ENCODE assay signal across 1 cellular context in the genomic region with DNA sequence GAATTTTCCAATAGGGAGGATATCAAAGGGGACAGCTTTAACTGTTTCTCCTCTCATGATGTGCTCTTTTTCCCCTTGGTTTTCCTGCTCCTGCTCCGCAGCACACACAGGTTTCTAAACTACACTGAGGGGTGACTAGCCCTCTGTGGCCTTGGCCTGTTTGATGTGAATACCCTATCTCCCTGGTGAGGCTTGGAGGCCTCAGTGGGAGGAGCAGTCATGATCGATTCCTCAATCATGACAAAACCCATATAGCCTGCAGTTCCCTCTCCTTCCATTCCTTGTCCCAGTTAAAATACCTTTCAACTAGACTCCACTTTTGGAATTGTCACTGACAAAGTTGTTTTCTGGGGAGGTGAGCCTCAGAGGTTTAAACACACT.
TF ChIP-seq lines count a peak whose summit lies in the region.

No MANE protein-coding gene starts in this region.

TF ChIP-seq in HepG2, 621 proteins besides CTCF, POLR2A, EP300 and RAD21 (continued from another document):
- TF ChIP-seq, protein P1, sequence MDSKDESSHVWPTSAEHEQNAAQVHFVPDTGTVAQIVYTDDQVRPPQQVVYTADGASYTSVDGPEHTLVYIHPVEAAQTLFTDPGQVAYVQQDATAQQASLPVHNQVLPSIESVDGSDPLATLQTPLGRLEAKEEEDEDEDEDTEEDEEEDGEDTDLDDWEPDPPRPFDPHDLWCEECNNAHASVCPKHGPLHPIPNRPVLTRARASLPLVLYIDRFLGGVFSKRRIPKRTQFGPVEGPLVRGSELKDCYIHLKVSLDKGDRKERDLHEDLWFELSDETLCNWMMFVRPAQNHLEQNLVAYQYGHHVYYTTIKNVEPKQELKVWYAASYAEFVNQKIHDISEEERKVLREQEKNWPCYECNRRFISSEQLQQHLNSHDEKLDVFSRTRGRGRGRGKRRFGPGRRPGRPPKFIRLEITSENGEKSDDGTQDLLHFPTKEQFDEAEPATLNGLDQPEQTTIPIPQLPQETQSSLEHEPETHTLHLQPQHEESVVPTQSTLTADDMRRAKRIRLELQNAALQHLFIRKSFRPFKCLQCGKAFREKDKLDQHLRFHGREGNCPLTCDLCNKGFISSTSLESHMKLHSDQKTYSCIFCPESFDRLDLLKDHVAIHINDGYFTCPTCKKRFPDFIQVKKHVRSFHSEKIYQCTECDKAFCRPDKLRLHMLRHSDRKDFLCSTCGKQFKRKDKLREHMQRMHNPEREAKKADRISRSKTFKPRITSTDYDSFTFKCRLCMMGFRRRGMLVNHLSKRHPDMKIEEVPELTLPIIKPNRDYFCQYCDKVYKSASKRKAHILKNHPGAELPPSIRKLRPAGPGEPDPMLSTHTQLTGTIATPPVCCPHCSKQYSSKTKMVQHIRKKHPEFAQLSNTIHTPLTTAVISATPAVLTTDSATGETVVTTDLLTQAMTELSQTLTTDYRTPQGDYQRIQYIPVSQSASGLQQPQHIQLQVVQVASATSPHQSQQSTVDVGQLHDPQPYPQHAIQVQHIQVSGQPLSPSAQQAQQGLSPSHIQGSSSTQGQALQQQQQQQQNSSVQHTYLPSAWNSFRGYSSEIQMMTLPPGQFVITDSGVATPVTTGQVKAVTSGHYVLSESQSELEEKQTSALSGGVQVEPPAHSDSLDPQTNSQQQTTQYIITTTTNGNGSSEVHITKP (CRISPR knock-in tag; IDR thresholded peaks at IDR 0.05; ENCODE audit: low read depth) = peak; percentile 66; the same call in 1 of the 2 replicates
- TF ChIP-seq ZFX (CRISPR knock-in tag; IDR thresholded peaks at IDR 0.05; ENCODE audit: low read depth) (peak; percentile 70), ZNF572 (CRISPR knock-in tag; IDR thresholded peaks at IDR 0.05) (no peak), GATAD2A (CRISPR knock-in tag; IDR thresholded peaks at IDR 0.05) (peak; percentile 85), TCF12 (IDR thresholded peaks at IDR 0.05) (no peak), TCF12 (CRISPR knock-in tag; IDR thresholded peaks at IDR 0.05) (peak; percentile 58; the same call in 1 of the 2 replicates), SRF (IDR thresholded peaks at IDR 0.05; ENCODE audit: low read depth, low read length) (no peak), ZNF292 (CRISPR knock-in tag; IDR thresholded peaks at IDR 0.05; ENCODE audit: borderline replicate concordance, low read depth) (0 out of 2 replicates have a peak, but pooled peaks have one; percentile 15), KAT2B (IDR thresholded peaks at IDR 0.05; ENCODE audit: borderline replicate concordance, low read depth, low read length) (0 out of 2 replicates have a peak, but pooled peaks have one; percentile 16), RARA (CRISPR knock-in tag; IDR thresholded peaks at IDR 0.05) (peak; percentile 48), ZNF33B (CRISPR knock-in tag; IDR thresholded peaks at IDR 0.05) (no peak), ZNF317 (CRISPR knock-in tag; IDR thresholded peaks at IDR 0.05) (0 out of 2 replicates have a peak, but pooled peaks have one; percentile 20), ZMAT3 (CRISPR knock-in tag; conservative IDR thresholded peaks at IDR 0.05) (no peak), HMG20A (CRISPR knock-in tag; IDR thresholded peaks at IDR 0.05; ENCODE audit: borderline replicate concordance) (0 out of 2 replicates have a peak, but pooled peaks have one; percentile 32), ONECUT2 (CRISPR knock-in tag; IDR thresholded peaks at IDR 0.05) (peak; percentile 97), AHR (CRISPR knock-in tag; IDR thresholded peaks at IDR 0.05) (no peak), NR2F6 (IDR thresholded peaks at IDR 0.05) (peak; percentile 63), NR2F6 (CRISPR knock-in tag; IDR thresholded peaks at IDR 0.05) (peak; percentile 45; the same call in 1 of the 2 replicates), SRSF1 (optimal IDR thresholded peaks at IDR 0.05; ENCODE audit: low read depth, low read length) (no peak), TAF1 (CRISPR knock-in tag; IDR thresholded peaks at IDR 0.05) (peak; percentile 15; the same call in 1 of the 2 replicates), TCF7 (IDR thresholded peaks at IDR 0.05; ENCODE audit: low read depth) (peak; percentile 47; the same call in 1 of the 2 replicates), HDAC2 (CRISPR knock-in tag; IDR thresholded peaks at IDR 0.05) (peak; percentile 74)
- TF ChIP-seq, protein P2, sequence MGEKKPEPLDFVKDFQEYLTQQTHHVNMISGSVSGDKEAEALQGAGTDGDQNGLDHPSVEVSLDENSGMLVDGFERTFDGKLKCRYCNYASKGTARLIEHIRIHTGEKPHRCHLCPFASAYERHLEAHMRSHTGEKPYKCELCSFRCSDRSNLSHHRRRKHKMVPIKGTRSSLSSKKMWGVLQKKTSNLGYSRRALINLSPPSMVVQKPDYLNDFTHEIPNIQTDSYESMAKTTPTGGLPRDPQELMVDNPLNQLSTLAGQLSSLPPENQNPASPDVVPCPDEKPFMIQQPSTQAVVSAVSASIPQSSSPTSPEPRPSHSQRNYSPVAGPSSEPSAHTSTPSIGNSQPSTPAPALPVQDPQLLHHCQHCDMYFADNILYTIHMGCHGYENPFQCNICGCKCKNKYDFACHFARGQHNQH (CRISPR knock-in tag; IDR thresholded peaks at IDR 0.05) = peak; percentile 39; the same call in 1 of the 2 replicates
- TF ChIP-seq, protein P3, sequence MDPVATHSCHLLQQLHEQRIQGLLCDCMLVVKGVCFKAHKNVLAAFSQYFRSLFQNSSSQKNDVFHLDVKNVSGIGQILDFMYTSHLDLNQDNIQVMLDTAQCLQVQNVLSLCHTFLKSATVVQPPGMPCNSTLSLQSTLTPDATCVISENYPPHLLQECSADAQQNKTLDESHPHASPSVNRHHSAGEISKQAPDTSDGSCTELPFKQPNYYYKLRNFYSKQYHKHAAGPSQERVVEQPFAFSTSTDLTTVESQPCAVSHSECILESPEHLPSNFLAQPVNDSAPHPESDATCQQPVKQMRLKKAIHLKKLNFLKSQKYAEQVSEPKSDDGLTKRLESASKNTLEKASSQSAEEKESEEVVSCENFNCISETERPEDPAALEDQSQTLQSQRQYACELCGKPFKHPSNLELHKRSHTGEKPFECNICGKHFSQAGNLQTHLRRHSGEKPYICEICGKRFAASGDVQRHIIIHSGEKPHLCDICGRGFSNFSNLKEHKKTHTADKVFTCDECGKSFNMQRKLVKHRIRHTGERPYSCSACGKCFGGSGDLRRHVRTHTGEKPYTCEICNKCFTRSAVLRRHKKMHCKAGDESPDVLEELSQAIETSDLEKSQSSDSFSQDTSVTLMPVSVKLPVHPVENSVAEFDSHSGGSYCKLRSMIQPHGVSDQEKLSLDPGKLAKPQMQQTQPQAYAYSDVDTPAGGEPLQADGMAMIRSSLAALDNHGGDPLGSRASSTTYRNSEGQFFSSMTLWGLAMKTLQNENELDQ (CRISPR knock-in tag; IDR thresholded peaks at IDR 0.05; ENCODE audit: borderline replicate concordance) = no peak
- TF ChIP-seq, protein P4, sequence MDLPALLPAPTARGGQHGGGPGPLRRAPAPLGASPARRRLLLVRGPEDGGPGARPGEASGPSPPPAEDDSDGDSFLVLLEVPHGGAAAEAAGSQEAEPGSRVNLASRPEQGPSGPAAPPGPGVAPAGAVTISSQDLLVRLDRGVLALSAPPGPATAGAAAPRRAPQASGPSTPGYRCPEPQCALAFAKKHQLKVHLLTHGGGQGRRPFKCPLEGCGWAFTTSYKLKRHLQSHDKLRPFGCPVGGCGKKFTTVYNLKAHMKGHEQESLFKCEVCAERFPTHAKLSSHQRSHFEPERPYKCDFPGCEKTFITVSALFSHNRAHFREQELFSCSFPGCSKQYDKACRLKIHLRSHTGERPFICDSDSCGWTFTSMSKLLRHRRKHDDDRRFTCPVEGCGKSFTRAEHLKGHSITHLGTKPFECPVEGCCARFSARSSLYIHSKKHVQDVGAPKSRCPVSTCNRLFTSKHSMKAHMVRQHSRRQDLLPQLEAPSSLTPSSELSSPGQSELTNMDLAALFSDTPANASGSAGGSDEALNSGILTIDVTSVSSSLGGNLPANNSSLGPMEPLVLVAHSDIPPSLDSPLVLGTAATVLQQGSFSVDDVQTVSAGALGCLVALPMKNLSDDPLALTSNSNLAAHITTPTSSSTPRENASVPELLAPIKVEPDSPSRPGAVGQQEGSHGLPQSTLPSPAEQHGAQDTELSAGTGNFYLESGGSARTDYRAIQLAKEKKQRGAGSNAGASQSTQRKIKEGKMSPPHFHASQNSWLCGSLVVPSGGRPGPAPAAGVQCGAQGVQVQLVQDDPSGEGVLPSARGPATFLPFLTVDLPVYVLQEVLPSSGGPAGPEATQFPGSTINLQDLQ (CRISPR knock-in tag; IDR thresholded peaks at IDR 0.05) = no peak
- TF ChIP-seq, protein P5, sequence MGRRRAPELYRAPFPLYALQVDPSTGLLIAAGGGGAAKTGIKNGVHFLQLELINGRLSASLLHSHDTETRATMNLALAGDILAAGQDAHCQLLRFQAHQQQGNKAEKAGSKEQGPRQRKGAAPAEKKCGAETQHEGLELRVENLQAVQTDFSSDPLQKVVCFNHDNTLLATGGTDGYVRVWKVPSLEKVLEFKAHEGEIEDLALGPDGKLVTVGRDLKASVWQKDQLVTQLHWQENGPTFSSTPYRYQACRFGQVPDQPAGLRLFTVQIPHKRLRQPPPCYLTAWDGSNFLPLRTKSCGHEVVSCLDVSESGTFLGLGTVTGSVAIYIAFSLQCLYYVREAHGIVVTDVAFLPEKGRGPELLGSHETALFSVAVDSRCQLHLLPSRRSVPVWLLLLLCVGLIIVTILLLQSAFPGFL (CRISPR knock-in tag; IDR thresholded peaks at IDR 0.05) = no peak
